15 cellular contexts compared by ENCODE assay signal in genomic region chr5:14707811-14708210, GRCh38. TPM values are rescaled to one million over a fixed set of nuclear protein-coding genes. Genes with fewer than 3 reads are reported as not detected.
DNase-seq lines count a peak whose midpoint lies in the region; ATAC-seq and TF ChIP-seq lines count a peak whose summit lies in the region.
"Had no signal": no experiment of that assay in that cellular context is flagged by ENCODE, and none has a peak within 500 bp of the region (broad histone marks: within the 10 kb centered on the region; RNA-seq: fewer than 3 reads in every experiment).

No MANE protein-coding gene starts in this region.

- TF ChIP-seq CTCF in ascending aorta (IDR thresholded peaks at IDR 0.05) (no peak), psoas muscle (IDR thresholded peaks at IDR 0.05) (no peak)

- peaks cover 0 to 1% (median 0%) of the 10 kb centered on the region in 8 donors for H3K9me3 Mint-ChIP-seq in CD4-positive, alpha-beta memory T cell
- H3K9me3 Mint-ChIP-seq in IgD-negative memory B cell, result no peaks in the 10 kb centered on the region

- peak overlapping the region in 5 of 8 donors; percentile 5 to 88 (median 63) for H3K4me3 Mint-ChIP-seq in CD4-positive, alpha-beta memory T cell
- H3K4me3 Mint-ChIP-seq in IgD-negative memory B cell, result no peak overlapping the region

- H3K4me1 Mint-ChIP-seq in CD4-positive, alpha-beta memory T cell, result peaks cover 64 to 88% (median 74%) of the 10 kb centered on the region in 4 donors
- H3K4me1 Mint-ChIP-seq in IgD-negative memory B cell, result peaks cover 7 to 22% (median 13%) of the 10 kb centered on the region in 3 donors

- POLR2A ChIA-PET in CD4-positive, alpha-beta memory T cell (lab: Charles Lee; ENCODE audit: partially characterized antibody), result interaction anchor here (0.7 to 2.4 kb wide), 16 partner anchors 12 to 165 kb away, joined by 3 to 13 read pairs (median 4); partner anchors contain the start of gene OTULIN

- H3K27ac ChIP-seq in CD4-positive, alpha-beta memory T cell (ENCODE audit: low read depth, low read length), result peak overlapping the region; percentile 49
- H3K27ac ChIP-seq in ascending aorta (peak overlapping the region; percentile 78 to 81), psoas muscle (peak overlapping the region; percentile 36)
- H3K27ac ChIP-seq: C4-2B had no signal

- 75 to 87% (median 79%) methylated on average over 9 of the region's 9 CpGs for WGBS in psoas muscle, 3 donors

- no peak overlapping the region for H3K4me3 ChIP-seq in CD4-positive, alpha-beta memory T cell (ENCODE audit: low read length in 2 of 2)
- H3K4me3 ChIP-seq in ascending aorta (no peak overlapping the region), psoas muscle (no peak overlapping the region)

- H3K36me3 Mint-ChIP-seq in CD4-positive, alpha-beta memory T cell, result peaks cover 50 to 62% of the 10 kb centered on the region in 2 donors
- peaks cover 9% of the 10 kb centered on the region for H3K36me3 Mint-ChIP-seq in IgD-negative memory B cell

- H3K27ac Mint-ChIP-seq in CD4-positive, alpha-beta memory T cell, result peak overlapping the region; percentile 93 to 99 (median 99)
- peak overlapping the region; percentile 6 to 72 (median 67) for H3K27ac Mint-ChIP-seq in IgD-negative memory B cell

- peak in 3 of 5 donors; percentile 12 to 15 (median 13) for DNase-seq in CD4-positive, alpha-beta memory T cell
- no peak for DNase-seq in ascending aorta (ENCODE audit: low spot score in 2 of 2)
- no peak for DNase-seq in psoas muscle
- no peak for DNase-seq in NCI-H1417 treated with DMSO at 0.1 percent for 48 hours (lab: John Stamatoyannopoulos, UW)
- no peak for DNase-seq in AML-193 (lab: John Stamatoyannopoulos, UW)
- DNase-seq: central memory CD4-positive, alpha-beta T cell; left ventricle myocardium superior; NCI-H1436 treated with DMSO at 0.1 percent for 48 hours; NCI-H226; stimulated activated CD4-positive, alpha-beta T cell treated with anti-CD3 and anti-CD28 coated beads, Interleukin-15, amount 100 ng/mL, for 24 hours; T-helper 9 cell had no signal

- H3K27me3 Mint-ChIP-seq in CD4-positive, alpha-beta memory T cell, result no peaks in the 10 kb centered on the region
- no peaks in the 10 kb centered on the region for H3K27me3 Mint-ChIP-seq in IgD-negative memory B cell

- H3K36me3 ChIP-seq in CD4-positive, alpha-beta memory T cell (ENCODE audit: insufficient read depth, low read length), result peaks cover 20% of the 10 kb centered on the region
- peaks cover 41 to 56% of the 10 kb centered on the region in 2 donors for H3K36me3 ChIP-seq in ascending aorta
- H3K36me3 ChIP-seq in psoas muscle (ENCODE audit: insufficient read depth in 1 of 2, low read depth in 1 of 2), result peaks cover 3 to 76% of the 10 kb centered on the region in 2 donors

- CTCF ChIA-PET in CD4-positive, alpha-beta memory T cell (lab: Charles Lee; ENCODE audit: partially characterized antibody), result interaction anchor here (0.7 to 12.1 kb wide), 12 partner anchors 10 to 305 kb away, joined by 3 to 114 read pairs (median 4); no protein-coding TSS in a partner anchor

- intact Hi-C loops in CD4-positive, alpha-beta memory T cell (cut with micrococcal nuclease), result loop anchor here (2.0 to 5.0 kb wide), 2 partner anchors 43 to 164 kb away; partner anchors contain the start of genes ANKH and OTULIN
- intact Hi-C loops in ascending aorta (cut with DNase I) (no loop called here), psoas muscle (cut with DNase I) (no loop called here)

- H3K27me3 ChIP-seq in CD4-positive, alpha-beta memory T cell (ENCODE audit: insufficient read depth, low read length), result no peaks in the 10 kb centered on the region
- H3K27me3 ChIP-seq in ascending aorta, result no peaks in the 10 kb centered on the region
- no peaks in the 10 kb centered on the region for H3K27me3 ChIP-seq in psoas muscle (ENCODE audit: insufficient read depth in 3 of 3, low read length in 2 of 3)

- H3K4me1 ChIP-seq in CD4-positive, alpha-beta memory T cell (ENCODE audit: insufficient read depth, low read length), result peaks cover 68% of the 10 kb centered on the region
- peaks cover 0 to 13% of the 10 kb centered on the region in 2 donors for H3K4me1 ChIP-seq in ascending aorta
- peaks cover 2% of the 10 kb centered on the region for H3K4me1 ChIP-seq in psoas muscle

- no peaks in the 10 kb centered on the region for H3K9me3 ChIP-seq in CD4-positive, alpha-beta memory T cell (ENCODE audit: control insufficient read depth in 1 of 2, low read length in 2 of 2)
- H3K9me3 ChIP-seq in ascending aorta (no peaks in the 10 kb centered on the region), psoas muscle (no peaks in the 10 kb centered on the region)

- no peak for ATAC-seq in psoas muscle
- ATAC-seq in HG03571 (IDR thresholded peaks at IDR 0.05; ENCODE audit: unreplicated experiment), result no peak
- ATAC-seq: Right ventricle myocardium inferior had no signal

RNA-seq across cellular contexts. Expression of gene OTULIN, which starts 43.3 kb away (rescaled TPM):
- 10 to 100 TPM; 59.4 to 69.0 TPM for total RNA-seq in CD4-positive, alpha-beta memory T cell
- 10 to 100 TPM; 12.1 to 20.4 TPM for polyA plus RNA-seq in CD4-positive, alpha-beta memory T cell
- polyA plus RNA-seq in IgD-negative memory B cell, result 20.9 TPM
- 56.9 TPM for total RNA-seq in ascending aorta
- 10 to 100 TPM; 12.4 to 20.4 (median 15.4) TPM for total RNA-seq in psoas muscle
- 1 to 10 TPM; 2.3 to 8.2 (median 4.1) TPM for polyA plus RNA-seq in psoas muscle

Comparison
In these comparisons a context has a peak if more than half of its experiments do, and no peak if none do; other contexts are left out.
1. DNase-seq: peak in CD4-positive, alpha-beta memory T cell (3 of 5); none in ascending aorta (0 of 2), psoas muscle (0 of 2), NCI-H1417 treated with DMSO at 0.1 percent for 48 hours (single experiment) and AML-193 (0 of 2).
2. H3K4me3 Mint-ChIP-seq: peak in CD4-positive, alpha-beta memory T cell (5 of 8); none in IgD-negative memory B cell (0 of 4).
3. Peak in every context shown above with its lines, with median percentiles within 50 percentile points of each other: H3K27ac ChIP-seq.